14 cellular contexts compared by ENCODE assay signal in genomic region chr1:168261390-168261789, GRCh38. TPM values are rescaled to one million over a fixed set of nuclear protein-coding genes. Genes with fewer than 3 reads are reported as not detected.
DNase-seq lines count a peak whose midpoint lies in the region; ATAC-seq and TF ChIP-seq lines count a peak whose summit lies in the region.
"Had no signal": no experiment of that assay in that cellular context is flagged by ENCODE, and none has a peak within 500 bp of the region (broad histone marks: within the 10 kb centered on the region; RNA-seq: fewer than 3 reads in every experiment).

No MANE protein-coding gene starts in this region.

- peak; percentile 54 for DNase-seq in GM04503 (ENCODE audit: low read depth)
- no peak for DNase-seq in T-helper 17 cell
- DNase-seq in fibroblast of lung (ENCODE audit: low read depth in 2 of 2), result peak; percentile 43 to 81
- no peak for DNase-seq in osteocyte (ENCODE audit: extremely low spot score, unreplicated experiment)
- no peak for DNase-seq in RPMI8226
- no peak for DNase-seq in D341Med (ENCODE audit: low spot score)
- DNase-seq in NCI-H2029 (lab: John Stamatoyannopoulos, UW), result no peak
- DNase-seq: activated CD8-positive, alpha-beta T cell treated with anti-CD3 and anti-CD28 coated beads for 36 hours; NCI-H2227 treated with DMSO at 0.1 percent for 48 hours; PC-9; small intestine; T-helper 9 cell; testis had no signal

- no peaks in the 10 kb centered on the region for H3K27me3 Mint-ChIP-seq in T-helper 17 cell
- H3K27me3 Mint-ChIP-seq in osteocyte (ENCODE audit: unreplicated experiment), result no peaks in the 10 kb centered on the region
- H3K27me3 Mint-ChIP-seq: activated CD8-positive, alpha-beta T cell treated with anti-CD3 and anti-CD28 coated beads for 36 hours had no signal

- ATAC-seq in T-helper 17 cell (no peak), HG02798 (IDR thresholded peaks at IDR 0.05; ENCODE audit: poor library complexity, unreplicated experiment) (no peak)
- ATAC-seq: activated CD8-positive, alpha-beta T cell treated with anti-CD3 and anti-CD28 coated beads for 36 hours had no signal

- H3K4me3 ChIP-seq in fibroblast of lung (replicated peaks in 1 of 4; ENCODE audit: control extremely low read depth in 1 of 4, insufficient read depth in 1 of 4, low read depth in 3 of 4, low read length in 4 of 4), result no peak overlapping the region
- H3K4me3 ChIP-seq: PC-9, testis had no signal

- H3K36me3 Mint-ChIP-seq in T-helper 17 cell (ENCODE audit: low read depth) (peaks cover 14% of the 10 kb centered on the region), osteocyte (ENCODE audit: unreplicated experiment) (peaks cover 20% of the 10 kb centered on the region)

- H3K4me3 Mint-ChIP-seq in T-helper 17 cell, result no peak overlapping the region
- H3K4me3 Mint-ChIP-seq in osteocyte (ENCODE audit: unreplicated experiment), result peak overlapping the region; percentile 23
- H3K4me3 Mint-ChIP-seq: activated CD8-positive, alpha-beta T cell treated with anti-CD3 and anti-CD28 coated beads for 36 hours had no signal

- H3K9me3 Mint-ChIP-seq in osteocyte (ENCODE audit: unreplicated experiment), result peaks cover 12% of the 10 kb centered on the region

- H3K27ac Mint-ChIP-seq in T-helper 17 cell (peak overlapping the region; percentile 41), osteocyte (ENCODE audit: unreplicated experiment) (peak overlapping the region; percentile 80)
- H3K27ac Mint-ChIP-seq: activated CD8-positive, alpha-beta T cell treated with anti-CD3 and anti-CD28 coated beads for 36 hours had no signal

- no peaks in the 10 kb centered on the region for H4K20me1 ChIP-seq in fibroblast of lung (ENCODE audit: control insufficient read depth, extremely low read depth, insufficient read depth, low read length)

- no peak overlapping the region for H3K9ac ChIP-seq in fibroblast of lung (ENCODE audit: insufficient read depth, low read length)

- H3K4me1 Mint-ChIP-seq in T-helper 17 cell (peaks cover 23% of the 10 kb centered on the region), osteocyte (ENCODE audit: unreplicated experiment) (peaks cover 35% of the 10 kb centered on the region)

- no peaks in the 10 kb centered on the region for H3K79me2 ChIP-seq in fibroblast of lung (ENCODE audit: control insufficient read depth, insufficient read depth, low read length)

- no peaks in the 10 kb centered on the region for H3K27me3 ChIP-seq in fibroblast of lung (ENCODE audit: control insufficient read depth, insufficient read depth, low read length)
- H3K27me3 ChIP-seq: testis had no signal

- peaks cover 2% of the 10 kb centered on the region for H3K4me1 ChIP-seq in fibroblast of lung (ENCODE audit: control insufficient read depth, extremely low read depth, insufficient read depth, low read length)

- no peak overlapping the region for H3K27ac ChIP-seq in fibroblast of lung (ENCODE audit: insufficient read depth, low read length)
- H3K27ac ChIP-seq: PC-9, testis had no signal

- no peaks in the 10 kb centered on the region for H3K9me3 ChIP-seq in T-helper 17 cell (ENCODE audit: control insufficient read depth, low read length, poor library complexity, severe bottlenecking)
- no peaks in the 10 kb centered on the region for H3K9me3 ChIP-seq in fibroblast of lung (ENCODE audit: control insufficient read depth, insufficient read depth, low read depth, low read length)
- H3K9me3 ChIP-seq: testis had no signal

- H3K36me3 ChIP-seq in fibroblast of lung (ENCODE audit: control insufficient read depth, insufficient read depth, low read length), result no peaks in the 10 kb centered on the region

- no peak for TF ChIP-seq CTCF in fibroblast of lung (conservative IDR thresholded peaks at IDR 0.05 in 1 of 2, IDR thresholded peaks at IDR 0.05 in 1 of 2; ENCODE audit: low read depth in 1 of 2, low read length in 2 of 2)
- no peak for TF ChIP-seq CTCF in osteocyte (IDR thresholded peaks at IDR 0.05)

- no peak overlapping the region for H3K4me2 ChIP-seq in fibroblast of lung (ENCODE audit: extremely low read depth, insufficient read depth, low read length)
- H3K4me2 ChIP-seq: PC-9 had no signal

- H2AFZ ChIP-seq in fibroblast of lung (ENCODE audit: low read length), result no peak overlapping the region
- H2AFZ ChIP-seq: PC-9 had no signal

RNA-seq across cellular contexts. Expression of gene TBX19, which starts 19.3 kb away (rescaled TPM):
- total RNA-seq in T-helper 17 cell, result 1 to 10 TPM; 2.7 TPM
- total RNA-seq in fibroblast of lung, result 0.26 and 1.2 TPM in 2 replicates
- polyA plus RNA-seq in fibroblast of lung, result 0.47 and 0.94 TPM in 2 replicates
- 0.28 and 0.33 TPM in 2 replicates for polyA plus RNA-seq in fibroblast of lung (2012)
- polyA minus RNA-seq in fibroblast of lung (ENCODE audit: low replicate concordance), result 0.27 TPM in 1 of 2 replicates, not detected in the other
- 2.5 and 3.5 TPM in 2 replicates for total RNA-seq in osteocyte

RNA-seq across cellular contexts. Expression of gene SFT2D2, which starts 35.6 kb away (rescaled TPM):
- total RNA-seq in T-helper 17 cell (10 to 100 TPM; 62.9 to 63.9 TPM), fibroblast of lung (25.9 and 29.4 TPM in 2 replicates), osteocyte (93.0 and 99.6 TPM in 2 replicates)
- polyA plus RNA-seq in fibroblast of lung, result 36.2 and 36.4 TPM in 2 replicates
- polyA plus RNA-seq in fibroblast of lung (2012), result 8.8 and 9.3 TPM in 2 replicates
- 42.8 and 47.7 TPM in 2 replicates for polyA minus RNA-seq in fibroblast of lung (ENCODE audit: low replicate concordance)

Comparison
In these comparisons a context has a peak if more than half of its experiments do, and no peak if none do; other contexts are left out.
1. DNase-seq: peak in GM04503 (single experiment) and fibroblast of lung (2 of 2); none in T-helper 17 cell (0 of 3), osteocyte (single experiment), RPMI8226 (single experiment), D341Med (single experiment) and NCI-H2029 (single experiment).